Comparison of ENCODE assay signal across 24 cellular contexts in genomic region chr6:21744321-21744720, GRCh38.
"Had no signal": no experiment of that assay in that cellular context is flagged by ENCODE, and none has a peak within 500 bp of the region (broad histone marks: within the 10 kb centered on the region; RNA-seq: fewer than 3 reads in every experiment).

No MANE protein-coding gene starts in this region.

- H3K9me3 Mint-ChIP-seq: activated CD4-positive, alpha-beta T cell treated with anti-CD3 and anti-CD28 coated beads, Interleukin-2, amount 10 ng/mL, durations not matched to agents 24 days and 14 days; activated naive CD4-positive, alpha-beta T cell treated with anti-CD3 and anti-CD28 coated beads, Interleukin-2, amount 10 ng/mL, durations not matched to agents 7 days and 5 days; activated naive CD8-positive, alpha-beta T cell treated with anti-CD3 and anti-CD28 coated beads for 36 hours; activated T-helper 17 cell treated with anti-CD3 and anti-CD28 coated beads, Interleukin-2, amount 50 U/mL, for 72 hours; T-helper 1 cell treated with Interleukin-12 subunit alpha and Interleukin-12 subunit beta and Interleukin-4 antibody, amounts not matched to agents 30 μg/mL and 1 μg/mL, for 36 hours had no signal

- H3K27ac ChIP-seq: brain microvascular endothelial cell, cardiac muscle cell, SJSA1 had no signal

- H3K27me3 Mint-ChIP-seq: activated CD8-positive, alpha-beta memory T cell treated with anti-CD3 and anti-CD28 coated beads, Interleukin-2, amount 10 ng/mL, durations not matched to agents 7 days and 5 days; activated naive CD4-positive, alpha-beta T cell treated with anti-CD3 and anti-CD28 coated beads, Interleukin-2, amount 10 ng/mL, durations not matched to agents 7 days and 5 days; activated naive CD8-positive, alpha-beta T cell treated with anti-CD3 and anti-CD28 coated beads for 36 hours; activated T-helper 17 cell treated with anti-CD3 and anti-CD28 coated beads, Interleukin-2, amount 50 U/mL, for 72 hours had no signal

- H3K4me1 Mint-ChIP-seq: activated CD4-positive, alpha-beta T cell treated with anti-CD3 and anti-CD28 coated beads, Interleukin-2, amount 10 ng/mL, durations not matched to agents 24 days and 14 days; activated CD8-positive, alpha-beta memory T cell treated with anti-CD3 and anti-CD28 coated beads, Interleukin-2, amount 10 ng/mL, durations not matched to agents 7 days and 5 days; activated naive CD4-positive, alpha-beta T cell treated with anti-CD3 and anti-CD28 coated beads, Interleukin-2, amount 10 ng/mL, durations not matched to agents 7 days and 5 days; activated T-helper 17 cell treated with anti-CD3 and anti-CD28 coated beads, Interleukin-2, amount 50 U/mL, for 72 hours had no signal

- H3K27ac Mint-ChIP-seq: activated CD4-positive, alpha-beta T cell treated with anti-CD3 and anti-CD28 coated beads, Interleukin-2, amount 10 ng/mL, durations not matched to agents 24 days and 14 days; activated CD8-positive, alpha-beta memory T cell treated with anti-CD3 and anti-CD28 coated beads, Interleukin-2, amount 10 ng/mL, durations not matched to agents 7 days and 5 days; activated naive CD4-positive, alpha-beta T cell treated with anti-CD3 and anti-CD28 coated beads, Interleukin-2, amount 10 ng/mL, durations not matched to agents 7 days and 5 days; activated naive CD8-positive, alpha-beta T cell treated with anti-CD3 and anti-CD28 coated beads for 36 hours; activated T-helper 17 cell treated with anti-CD3 and anti-CD28 coated beads, Interleukin-2, amount 50 U/mL, for 72 hours; T-helper 1 cell treated with Interleukin-12 subunit alpha and Interleukin-12 subunit beta and Interleukin-4 antibody, amounts not matched to agents 30 μg/mL and 1 μg/mL, for 36 hours had no signal

- H3K36me3 Mint-ChIP-seq: activated CD8-positive, alpha-beta memory T cell treated with anti-CD3 and anti-CD28 coated beads, Interleukin-2, amount 10 ng/mL, durations not matched to agents 7 days and 5 days; activated naive CD4-positive, alpha-beta T cell treated with anti-CD3 and anti-CD28 coated beads, Interleukin-2, amount 10 ng/mL, durations not matched to agents 7 days and 5 days; activated naive CD8-positive, alpha-beta T cell treated with anti-CD3 and anti-CD28 coated beads for 36 hours had no signal

- H3K4me3 Mint-ChIP-seq: activated CD4-positive, alpha-beta T cell treated with anti-CD3 and anti-CD28 coated beads, Interleukin-2, amount 10 ng/mL, durations not matched to agents 24 days and 14 days; activated CD8-positive, alpha-beta memory T cell treated with anti-CD3 and anti-CD28 coated beads, Interleukin-2, amount 10 ng/mL, durations not matched to agents 7 days and 5 days; activated naive CD4-positive, alpha-beta T cell treated with anti-CD3 and anti-CD28 coated beads, Interleukin-2, amount 10 ng/mL, durations not matched to agents 7 days and 5 days; activated naive CD8-positive, alpha-beta T cell treated with anti-CD3 and anti-CD28 coated beads for 36 hours; activated T-helper 17 cell treated with anti-CD3 and anti-CD28 coated beads, Interleukin-2, amount 50 U/mL, for 72 hours; T-helper 1 cell treated with Interleukin-12 subunit alpha and Interleukin-12 subunit beta and Interleukin-4 antibody, amounts not matched to agents 30 μg/mL and 1 μg/mL, for 36 hours had no signal

- ATAC-seq: activated CD8-positive, alpha-beta memory T cell treated with anti-CD3 and anti-CD28 coated beads, Interleukin-2, amount 10 ng/mL, durations not matched to agents 7 days and 5 days; activated T-helper 17 cell treated with anti-CD3 and anti-CD28 coated beads, Interleukin-2, amount 50 U/mL, for 72 hours had no signal

- H3K36me3 ChIP-seq: brain microvascular endothelial cell, cardiac muscle cell, SJSA1 had no signal

- H3K27me3 ChIP-seq: brain microvascular endothelial cell, cardiac muscle cell, SJSA1 had no signal

- H3K9me3 ChIP-seq: SJSA1 had no signal

- DNase-seq: activated CD4-positive, alpha-beta T cell treated with anti-CD3 and anti-CD28 coated beads for 1 hour; activated CD4-positive, alpha-beta T cell treated with anti-CD3 and anti-CD28 coated beads, Interleukin-2, amount 10 ng/mL, durations not matched to agents 24 days and 14 days; activated CD4-positive, alpha-beta T cell treated with anti-CD3 and anti-CD28 coated beads, Interleukin-2, amount 50 U/mL, for 48 hours; activated CD8-positive, alpha-beta memory T cell treated with anti-CD3 and anti-CD28 coated beads, Interleukin-2, amount 10 ng/mL, durations not matched to agents 7 days and 5 days; activated gamma-delta T cell treated with Interleukin-2 at 50 U/mL for 16 hours; activated naive CD4-positive, alpha-beta T cell treated with anti-CD3 and anti-CD28 coated beads, Interleukin-2, amount 10 ng/mL, durations not matched to agents 7 days and 5 days; activated naive CD8-positive, alpha-beta T cell treated with anti-CD3 and anti-CD28 coated beads for 36 hours; activated T-cell treated with anti-CD3 and anti-CD28 coated beads, Interleukin-2, amount 50 U/mL, for 48 hours; brain microvascular endothelial cell; Kasumi-1; NCI-H1048; NCI-H146; NCI-H187 treated with DMSO at 0.1 percent for 48 hours; NCI-H2081 treated with DMSO at 0.1 percent for 48 hours; NCI-H2227 treated with DMSO at 0.1 percent for 48 hours; NCI-H446 treated with DMSO at 0.1 percent for 48 hours; NCI-H524 treated with DMSO at 0.1 percent for 48 hours; NCI-H774; Right ventricle myocardium superior; RPMI8226 had no signal

- H3K4me3 ChIP-seq: cardiac muscle cell, SJSA1 had no signal
